ENCODE assay signal across 28 cellular contexts in genomic region chr17:6670999-6671398, GRCh38. TPM values are rescaled to one million over a fixed set of nuclear protein-coding genes. Genes with fewer than 3 reads are reported as not detected.
DNase-seq lines count a peak whose midpoint lies in the region; ATAC-seq, FAIRE-seq and TF ChIP-seq lines count a peak whose summit lies in the region.
"Had no signal": no experiment of that assay in that cellular context is flagged by ENCODE, and none has a peak within 500 bp of the region (broad histone marks: within the 10 kb centered on the region; RNA-seq: fewer than 3 reads in every experiment).

No MANE protein-coding gene starts in this region.

- DNase-seq in HepG2 (ENCODE audit: low spot score) (no peak), right lobe of liver (no peak), mammary epithelial cell (no peak), iPS-NIHi7 (ENCODE audit: extremely low spot score) (peak; percentile 7), type B pancreatic cell (ENCODE audit: extremely low spot score, unreplicated experiment) (no peak)
- DNase-seq: 8988T; C1 segment of cervical spinal cord; CD8-positive, alpha-beta memory T cell; DMS53; EL; GF-D8; HCEC 1CT; IMR-90; NCI-H1105; NCI-H2029 treated with DMSO at 0.1 percent for 48 hours; NCI-H226; NCI-H510A treated with DMSO at 0.1 percent for 48 hours; NCI-H774; NK-92 treated with Interleukin-12 subunit alpha and Interleukin-12 subunit beta, amount 100 ng/mL, for 24 hours; Right ventricle myocardium superior had no signal

- dilution Hi-C loops in mammary epithelial cell (cut with HindIII; ENCODE audit: low sequenced_read_pairs): loop anchor here (25.0 kb wide), 1 partner anchor 191 kb away; no protein-coding TSS in a partner anchor

- H3K4me1 Mint-ChIP-seq in type B pancreatic cell (ENCODE audit: unreplicated experiment): no peaks in the 10 kb centered on the region
- H3K4me1 Mint-ChIP-seq in stimulated activated memory B cell treated with anti-CD40 and anti-IgM and Interleukin-4, amounts not matched to agents 10 μg/mL and 1 μg/mL and 100 μg/mL, for 72 hours: peaks cover 11% of the 10 kb centered on the region

- H3K36me3 ChIP-seq in HepG2 (replicated peaks in 1 of 2; ENCODE audit: control insufficient read depth in 1 of 2, insufficient read depth in 2 of 2, low read length in 2 of 2) (no peaks in the 10 kb centered on the region), right lobe of liver (no peaks in the 10 kb centered on the region), mammary epithelial cell (ENCODE audit: insufficient read depth, low read length) (no peaks in the 10 kb centered on the region)

- POLR2A ChIA-PET in HepG2 (lab: Yijun Ruan, JAX): interaction anchor here (1.2 to 1.8 kb wide), 3 partner anchors 29 to 41 kb away, joined by 4 to 10 read pairs (median 7); no protein-coding TSS in a partner anchor

- H3K79me2 ChIP-seq in HepG2 (ENCODE audit: insufficient read depth, low read length) (no peaks in the 10 kb centered on the region), mammary epithelial cell (ENCODE audit: insufficient read depth, low read length) (no peaks in the 10 kb centered on the region)

- in situ Hi-C loops in HepG2 (cut with HindIII; ENCODE audit: extremely low pct_ligation_motif_present, low pct_unique_long_range_greater_than_20kb): no loop called here
- in situ Hi-C loops in mammary epithelial cell (cut with MboI; ENCODE audit: low sequenced_read_pairs in 2 of 2): loop anchor here in 1 of 2 donors (25.0 kb wide), 1 partner anchor 166 kb away; the partner anchor contains the start of gene TEKT1

- 0 out of 2 replicates have a peak overlapping the region, but pooled peaks have one; percentile 6 for H3K9ac ChIP-seq in HepG2 (ENCODE audit: insufficient read depth, low read depth, low read length)
- H3K9ac ChIP-seq in mammary epithelial cell (ENCODE audit: insufficient read depth, low read length): peak overlapping the region; percentile 1
- H3K9ac ChIP-seq: KMS-11 had no signal

- H3K27ac ChIP-seq in HepG2 (ENCODE audit: extremely low read length, insufficient read depth, low read length): no peak overlapping the region
- no peak overlapping the region for H3K27ac ChIP-seq in right lobe of liver
- H3K27ac ChIP-seq in mammary epithelial cell (ENCODE audit: insufficient read depth, low read depth, low read length): peak overlapping the region; percentile 87
- H3K27ac ChIP-seq: KMS-11 had no signal

- intact Hi-C loops in HepG2 (cut with micrococcal nuclease; ENCODE audit: unreplicated experiment): no loop called here
- intact Hi-C loops in right lobe of liver (cut with DNase I): no loop called here
- intact Hi-C loops in mammary epithelial cell (cut with micrococcal nuclease): no loop called here

- H3K4me3 ChIP-seq in HepG2 (replicated peaks in 1 of 3; ENCODE audit: insufficient read depth in 1 of 3, low read depth in 2 of 3, low read length in 3 of 3): no peak overlapping the region
- H3K4me3 ChIP-seq in right lobe of liver: no peak overlapping the region
- H3K4me3 ChIP-seq in mammary epithelial cell (replicated peaks in 1 of 3; ENCODE audit: insufficient read depth in 1 of 3, low read depth in 2 of 3, low read length in 3 of 3): no peak overlapping the region
- H3K4me3 ChIP-seq: GM23338 had no signal

- ATAC-seq in HepG2 (no peak), right lobe of liver (no peak), GM21786 (IDR thresholded peaks at IDR 0.05; ENCODE audit: unreplicated experiment) (no peak), GM18861 (IDR thresholded peaks at IDR 0.05; ENCODE audit: unreplicated experiment) (no peak)
- ATAC-seq in stimulated activated memory B cell treated with anti-CD40 and anti-IgM and Interleukin-4, amounts not matched to agents 10 μg/mL and 1 μg/mL and 100 μg/mL, for 72 hours: no peak
- ATAC-seq: GM23338 had no signal

- H3K27me3 Mint-ChIP-seq in type B pancreatic cell: peaks cover 29% of the 10 kb centered on the region
- no peaks in the 10 kb centered on the region for H3K27me3 Mint-ChIP-seq in stimulated activated memory B cell treated with anti-CD40 and anti-IgM and Interleukin-4, amounts not matched to agents 10 μg/mL and 1 μg/mL and 100 μg/mL, for 72 hours
- H3K27me3 Mint-ChIP-seq: CD8-positive, alpha-beta memory T cell had no signal

- H3K4me2 ChIP-seq in HepG2 (ENCODE audit: low read depth, low read length) (no peak overlapping the region), mammary epithelial cell (ENCODE audit: insufficient read depth, low read depth, low read length) (no peak overlapping the region)
- H3K4me2 ChIP-seq: GM23338, KMS-11 had no signal

- H2AFZ ChIP-seq in HepG2 (ENCODE audit: low read length): no peak overlapping the region
- peak overlapping the region; percentile 45 for H2AFZ ChIP-seq in mammary epithelial cell (ENCODE audit: low read depth, low read length)
- H2AFZ ChIP-seq: GM23338 had no signal

- H3K27ac Mint-ChIP-seq in type B pancreatic cell: peak overlapping the region; percentile 41
- no peak overlapping the region for H3K27ac Mint-ChIP-seq in stimulated activated memory B cell treated with anti-CD40 and anti-IgM and Interleukin-4, amounts not matched to agents 10 μg/mL and 1 μg/mL and 100 μg/mL, for 72 hours
- H3K27ac Mint-ChIP-seq: CD8-positive, alpha-beta memory T cell; GM23338 had no signal

- CTCF ChIA-PET in HepG2 (lab: Yijun Ruan, JAX; ENCODE audit: low intra/inter-chr PET ratio, low total read pairs): no interaction called here
- CTCF ChIA-PET in mammary epithelial cell (lab: Charles Lee; ENCODE audit: low non-redundant PET): no interaction called here

- TF ChIP-seq POLR2A in HepG2 (IDR thresholded peaks at IDR 0.05; ENCODE audit: insufficient read depth in 1 of 2, low read depth in 2 of 2, low read length in 2 of 2): no peak
- no peak for TF ChIP-seq POLR2A in right lobe of liver (IDR thresholded peaks at IDR 0.05)

- TF ChIP-seq RAD21 in HepG2 (CRISPR knock-in tag; IDR thresholded peaks at IDR 0.05): no peak

- no peaks in the 10 kb centered on the region for H3K36me3 Mint-ChIP-seq in type B pancreatic cell
- peaks cover 17% of the 10 kb centered on the region for H3K36me3 Mint-ChIP-seq in stimulated activated memory B cell treated with anti-CD40 and anti-IgM and Interleukin-4, amounts not matched to agents 10 μg/mL and 1 μg/mL and 100 μg/mL, for 72 hours
- H3K36me3 Mint-ChIP-seq: CD8-positive, alpha-beta memory T cell had no signal

- TF ChIP-seq CTCF in HepG2 (CRISPR knock-in tag; IDR thresholded peaks at IDR 0.05) (no peak), right lobe of liver (IDR thresholded peaks at IDR 0.05) (no peak), mammary epithelial cell (conservative IDR thresholded peaks at IDR 0.05 in 1 of 2, IDR thresholded peaks at IDR 0.05 in 1 of 2; ENCODE audit: extremely low read depth in 1 of 2, insufficient read depth in 1 of 2, low read depth in 1 of 2, low read length in 2 of 2) (no peak), type B pancreatic cell (conservative IDR thresholded peaks at IDR 0.05) (no peak)

- WGBS in HepG2 (ENCODE audit: low lambda C conversion rate): 87% methylated on average over 6 of the region's 6 CpGs
- WGBS in right lobe of liver (ENCODE audit: insufficient coverage, low coverage, low lambda C conversion rate, missing lambda C conversion rate): 90% methylated on average over 3 of the region's 6 CpGs
- WGBS in mammary epithelial cell (ENCODE audit: low coverage, missing lambda C conversion rate): 89% methylated on average over 3 of the region's 6 CpGs

- BruUV-seq in HepG2 (replicated peaks; lab: Mats Ljungman, UMichigan) (no TSS peak), mammary epithelial cell (replicated peaks; lab: Mats Ljungman, UMichigan) (no TSS peak)

- no peaks in the 10 kb centered on the region for H3K9me3 Mint-ChIP-seq in type B pancreatic cell
- H3K9me3 Mint-ChIP-seq in stimulated activated memory B cell treated with anti-CD40 and anti-IgM and Interleukin-4, amounts not matched to agents 10 μg/mL and 1 μg/mL and 100 μg/mL, for 72 hours: no peaks in the 10 kb centered on the region
- H3K9me3 Mint-ChIP-seq: CD8-positive, alpha-beta memory T cell; GM23338 had no signal

- FAIRE-seq in HepG2 (lab: Jason Lieb, UNC): no peak
- FAIRE-seq: HTR-8/SVneo, RCC 7860 had no signal

- H3K9me3 ChIP-seq in HepG2 (ENCODE audit: low read length): no peaks in the 10 kb centered on the region
- H3K9me3 ChIP-seq in right lobe of liver: no peaks in the 10 kb centered on the region
- peaks cover 6% of the 10 kb centered on the region for H3K9me3 ChIP-seq in mammary epithelial cell (replicated peaks; ENCODE audit: insufficient read depth, low read length)

- H3K27me3 ChIP-seq in HepG2 (ENCODE audit: control insufficient read depth in 1 of 2, insufficient read depth in 2 of 2, low read length in 2 of 2) (no peaks in the 10 kb centered on the region), right lobe of liver (no peaks in the 10 kb centered on the region), mammary epithelial cell (ENCODE audit: insufficient read depth, low read length) (no peaks in the 10 kb centered on the region)

- peaks cover 56% of the 10 kb centered on the region for H3K4me1 ChIP-seq in HepG2 (ENCODE audit: insufficient read depth, low read length)
- H3K4me1 ChIP-seq in right lobe of liver: peaks cover 0 to 13% (median 0%) of the 10 kb centered on the region in 4 donors
- peaks cover 33% of the 10 kb centered on the region for H3K4me1 ChIP-seq in mammary epithelial cell (ENCODE audit: insufficient read depth, low read length)

- no peak for TF ChIP-seq EP300 in HepG2 (IDR thresholded peaks at IDR 0.05; ENCODE audit: low read depth in 2 of 2, low read length in 2 of 2)
- TF ChIP-seq EP300 in HepG2 (CRISPR knock-in tag; IDR thresholded peaks at IDR 0.05; ENCODE audit: borderline replicate concordance): no peak

- H4K20me1 ChIP-seq in HepG2 (ENCODE audit: insufficient read depth, low read length) (no peaks in the 10 kb centered on the region), mammary epithelial cell (ENCODE audit: insufficient read depth, low read length) (no peaks in the 10 kb centered on the region)

- H3K4me3 Mint-ChIP-seq in type B pancreatic cell: no peak overlapping the region
- H3K4me3 Mint-ChIP-seq in stimulated activated memory B cell treated with anti-CD40 and anti-IgM and Interleukin-4, amounts not matched to agents 10 μg/mL and 1 μg/mL and 100 μg/mL, for 72 hours: no peak overlapping the region
- H3K4me3 Mint-ChIP-seq: CD8-positive, alpha-beta memory T cell; GM23338 had no signal

RNA-seq across cellular contexts. Expression of gene C17orf100, which starts 19.4 kb away (rescaled TPM):
- total RNA-seq in HepG2 (2016; rRNA removed; fragmentation: Illumina TruSeq; extraction: Trizol): 3.6 and 4.1 TPM in 2 replicates
- 2.2 and 2.4 TPM in 2 replicates for total RNA-seq in HepG2 (2016; cell fraction: cytosol; rRNA removed; fragmentation: Illumina TruSeq; extraction: Trizol; ENCODE audit: low read depth)
- 3.2 and 4.7 TPM in 2 replicates for total RNA-seq in HepG2 (2016; cell fraction: insoluble cytoplasmic fraction; rRNA removed; fragmentation: Illumina TruSeq; extraction: Trizol)
- 6.2 and 6.9 TPM in 2 replicates for total RNA-seq in HepG2 (2016; cell fraction: membrane; rRNA removed; fragmentation: Illumina TruSeq; extraction: Trizol)
- total RNA-seq in HepG2 (2016; cell fraction: nucleus; rRNA removed; fragmentation: Illumina TruSeq; extraction: Trizol): 3.8 and 4.0 TPM in 2 replicates
- 8.7 and 10.1 TPM in 2 replicates for polyA plus RNA-seq in HepG2 (2011; rRNA removed)
- 10.2 and 10.7 TPM in 2 replicates for polyA plus RNA-seq in HepG2 (2011; cell fraction: cytosol; rRNA removed)
- polyA plus RNA-seq in HepG2 (2011; cell fraction: nucleus; rRNA removed): 9.3 and 9.9 TPM in 2 replicates
- polyA plus RNA-seq in HepG2 (2012): 12.3 and 32.8 TPM in 2 replicates
- polyA plus RNA-seq in HepG2 (2016; cell fraction: cytosol; fragmentation: Illumina TruSeq; extraction: Trizol; ENCODE audit: low read depth): 7.2 and 9.4 TPM in 2 replicates
- polyA plus RNA-seq in HepG2 (2016; cell fraction: insoluble cytoplasmic fraction; fragmentation: Illumina TruSeq; extraction: Trizol; ENCODE audit: low read depth): 13.1 and 13.3 TPM in 2 replicates
- polyA plus RNA-seq in HepG2 (2016; cell fraction: membrane; fragmentation: Illumina TruSeq; extraction: Trizol; ENCODE audit: low read depth): 15.0 and 15.5 TPM in 2 replicates
- polyA plus RNA-seq in HepG2 (2016; cell fraction: nucleus; fragmentation: Illumina TruSeq; extraction: Trizol; ENCODE audit: insufficient read depth, low read depth): 9.5 and 9.7 TPM in 2 replicates
- 1.0 and 10.4 TPM in 2 replicates for polyA minus RNA-seq in HepG2 (2011; rRNA and poly(A)+ RNA removed; ENCODE audit: low replicate concordance)
- polyA minus RNA-seq in HepG2 (2011; cell fraction: cytosol; rRNA and poly(A)+ RNA removed): 6.8 and 7.9 TPM in 2 replicates
- polyA minus RNA-seq in HepG2 (2011; cell fraction: nucleus; rRNA and poly(A)+ RNA removed): 11.7 and 13.4 TPM in 2 replicates
- total RNA-seq in right lobe of liver: 1 to 10 TPM; 1.2 to 4.0 (median 1.9) TPM
- total RNA-seq in mammary epithelial cell: 1 to 10 TPM in 1 of 2 donors, under 1 TPM in 1; 0.67 to 2.5 TPM
- 0.77 TPM for polyA plus RNA-seq in mammary epithelial cell
- not detected for polyA minus RNA-seq in mammary epithelial cell
- 3.9 and 4.3 TPM in 2 replicates for total RNA-seq in type B pancreatic cell (ENCODE audit: low replicate concordance)

RNA-seq across cellular contexts. Expression of gene MED31, which starts 19.6 kb away (rescaled TPM):
- total RNA-seq in HepG2 (2016; rRNA removed; fragmentation: Illumina TruSeq; extraction: Trizol) (20.9 and 25.0 TPM in 2 replicates), right lobe of liver (10 to 100 TPM in 2 of 6 experiments, 1 to 10 TPM in 4; 3.5 to 10.7 (median 7.4) TPM), mammary epithelial cell (10 to 100 TPM in 1 of 2 donors, 1 to 10 TPM in 1; 8.3 to 21.0 TPM), type B pancreatic cell (ENCODE audit: low replicate concordance) (17.6 and 25.3 TPM in 2 replicates)
- 15.0 and 15.3 TPM in 2 replicates for total RNA-seq in HepG2 (2016; cell fraction: cytosol; rRNA removed; fragmentation: Illumina TruSeq; extraction: Trizol; ENCODE audit: low read depth)
- total RNA-seq in HepG2 (2016; cell fraction: insoluble cytoplasmic fraction; rRNA removed; fragmentation: Illumina TruSeq; extraction: Trizol): 21.7 and 30.3 TPM in 2 replicates
- 13.3 and 13.7 TPM in 2 replicates for total RNA-seq in HepG2 (2016; cell fraction: membrane; rRNA removed; fragmentation: Illumina TruSeq; extraction: Trizol)
- 13.4 and 18.3 TPM in 2 replicates for total RNA-seq in HepG2 (2016; cell fraction: nucleus; rRNA removed; fragmentation: Illumina TruSeq; extraction: Trizol)
- polyA plus RNA-seq in HepG2 (2011; rRNA removed) (14.2 and 19.0 TPM in 2 replicates), mammary epithelial cell (21.7 TPM)
- 5.0 and 8.9 TPM in 2 replicates for polyA plus RNA-seq in HepG2 (2011; cell fraction: cytosol; rRNA removed)
- polyA plus RNA-seq in HepG2 (2011; cell fraction: nucleus; rRNA removed): 4.0 and 7.0 TPM in 2 replicates
- polyA plus RNA-seq in HepG2 (2012): 12.4 and 13.1 TPM in 2 replicates
- polyA plus RNA-seq in HepG2 (2016; cell fraction: cytosol; fragmentation: Illumina TruSeq; extraction: Trizol; ENCODE audit: low read depth): 7.9 and 10.0 TPM in 2 replicates
- 27.3 and 32.8 TPM in 2 replicates for polyA plus RNA-seq in HepG2 (2016; cell fraction: insoluble cytoplasmic fraction; fragmentation: Illumina TruSeq; extraction: Trizol; ENCODE audit: low read depth)
- polyA plus RNA-seq in HepG2 (2016; cell fraction: membrane; fragmentation: Illumina TruSeq; extraction: Trizol; ENCODE audit: low read depth): 9.6 and 13.7 TPM in 2 replicates
- 20.1 and 21.9 TPM in 2 replicates for polyA plus RNA-seq in HepG2 (2016; cell fraction: nucleus; fragmentation: Illumina TruSeq; extraction: Trizol; ENCODE audit: insufficient read depth, low read depth)
- polyA minus RNA-seq in HepG2 (2011; rRNA and poly(A)+ RNA removed; ENCODE audit: low replicate concordance): 1.9 and 7.5 TPM in 2 replicates
- 2.8 and 3.5 TPM in 2 replicates for polyA minus RNA-seq in HepG2 (2011; cell fraction: cytosol; rRNA and poly(A)+ RNA removed)
- 21.2 and 22.8 TPM in 2 replicates for polyA minus RNA-seq in HepG2 (2011; cell fraction: nucleus; rRNA and poly(A)+ RNA removed)
- 16.2 TPM for polyA minus RNA-seq in mammary epithelial cell

RNA-seq across cellular contexts. Expression of gene TXNDC17, which starts 30.1 kb away (rescaled TPM):
- total RNA-seq in HepG2 (2016; rRNA removed; fragmentation: Illumina TruSeq; extraction: Trizol) (266 and 359 TPM in 2 replicates), right lobe of liver (100 to 1,000 TPM in 2 of 6 experiments, 10 to 100 TPM in 4; 50.4 to 204 (median 72.1) TPM), mammary epithelial cell (100 to 1,000 TPM; 315 to 319 TPM), type B pancreatic cell (ENCODE audit: low replicate concordance) (83.2 and 90.6 TPM in 2 replicates)
- total RNA-seq in HepG2 (2016; cell fraction: cytosol; rRNA removed; fragmentation: Illumina TruSeq; extraction: Trizol; ENCODE audit: low read depth): 93.1 and 113 TPM in 2 replicates
- total RNA-seq in HepG2 (2016; cell fraction: insoluble cytoplasmic fraction; rRNA removed; fragmentation: Illumina TruSeq; extraction: Trizol): 255 and 373 TPM in 2 replicates
- 138 and 151 TPM in 2 replicates for total RNA-seq in HepG2 (2016; cell fraction: membrane; rRNA removed; fragmentation: Illumina TruSeq; extraction: Trizol)
- total RNA-seq in HepG2 (2016; cell fraction: nucleus; rRNA removed; fragmentation: Illumina TruSeq; extraction: Trizol): 76.2 and 83.8 TPM in 2 replicates
- polyA plus RNA-seq in HepG2 (2011; rRNA removed) (147 and 188 TPM in 2 replicates), mammary epithelial cell (1,296 TPM)
- polyA plus RNA-seq in HepG2 (2011; cell fraction: cytosol; rRNA removed): 236 and 276 TPM in 2 replicates
- polyA plus RNA-seq in HepG2 (2011; cell fraction: nucleus; rRNA removed): 40.2 and 44.6 TPM in 2 replicates
- polyA plus RNA-seq in HepG2 (2012): 97.0 and 122 TPM in 2 replicates
- 101 and 125 TPM in 2 replicates for polyA plus RNA-seq in HepG2 (2016; cell fraction: cytosol; fragmentation: Illumina TruSeq; extraction: Trizol; ENCODE audit: low read depth)
- polyA plus RNA-seq in HepG2 (2016; cell fraction: insoluble cytoplasmic fraction; fragmentation: Illumina TruSeq; extraction: Trizol; ENCODE audit: low read depth): 322 and 359 TPM in 2 replicates
- 105 and 119 TPM in 2 replicates for polyA plus RNA-seq in HepG2 (2016; cell fraction: membrane; fragmentation: Illumina TruSeq; extraction: Trizol; ENCODE audit: low read depth)
- 146 and 155 TPM in 2 replicates for polyA plus RNA-seq in HepG2 (2016; cell fraction: nucleus; fragmentation: Illumina TruSeq; extraction: Trizol; ENCODE audit: insufficient read depth, low read depth)
- polyA minus RNA-seq in HepG2 (2011; rRNA and poly(A)+ RNA removed; ENCODE audit: low replicate concordance): 30.3 and 88.3 TPM in 2 replicates
- polyA minus RNA-seq in HepG2 (2011; cell fraction: cytosol; rRNA and poly(A)+ RNA removed): 40.0 and 52.4 TPM in 2 replicates
- polyA minus RNA-seq in HepG2 (2011; cell fraction: nucleus; rRNA and poly(A)+ RNA removed): 10.8 and 14.4 TPM in 2 replicates
- 208 TPM for polyA minus RNA-seq in mammary epithelial cell

RNA-seq across cellular contexts. Expression of gene KIAA0753, which starts 30.5 kb away (rescaled TPM):
- 9.1 and 10.7 TPM in 2 replicates for total RNA-seq in HepG2 (2016; rRNA removed; fragmentation: Illumina TruSeq; extraction: Trizol)
- total RNA-seq in HepG2 (2016; cell fraction: cytosol; rRNA removed; fragmentation: Illumina TruSeq; extraction: Trizol; ENCODE audit: low read depth): 10.1 and 10.8 TPM in 2 replicates
- 8.7 and 9.2 TPM in 2 replicates for total RNA-seq in HepG2 (2016; cell fraction: insoluble cytoplasmic fraction; rRNA removed; fragmentation: Illumina TruSeq; extraction: Trizol)
- 8.4 and 8.8 TPM in 2 replicates for total RNA-seq in HepG2 (2016; cell fraction: membrane; rRNA removed; fragmentation: Illumina TruSeq; extraction: Trizol)
- 13.9 and 14.9 TPM in 2 replicates for total RNA-seq in HepG2 (2016; cell fraction: nucleus; rRNA removed; fragmentation: Illumina TruSeq; extraction: Trizol)
- 4.6 and 5.2 TPM in 2 replicates for polyA plus RNA-seq in HepG2 (2011; rRNA removed)
- polyA plus RNA-seq in HepG2 (2011; cell fraction: cytosol; rRNA removed): 1.5 and 2.1 TPM in 2 replicates
- 9.1 and 10.2 TPM in 2 replicates for polyA plus RNA-seq in HepG2 (2011; cell fraction: nucleus; rRNA removed)
- 3.9 and 4.2 TPM in 2 replicates for polyA plus RNA-seq in HepG2 (2012)
- 0.69 and 0.77 TPM in 2 replicates for polyA plus RNA-seq in HepG2 (2016; cell fraction: cytosol; fragmentation: Illumina TruSeq; extraction: Trizol; ENCODE audit: low read depth)
- 8.6 and 8.9 TPM in 2 replicates for polyA plus RNA-seq in HepG2 (2016; cell fraction: insoluble cytoplasmic fraction; fragmentation: Illumina TruSeq; extraction: Trizol; ENCODE audit: low read depth)
- 2.1 and 3.3 TPM in 2 replicates for polyA plus RNA-seq in HepG2 (2016; cell fraction: membrane; fragmentation: Illumina TruSeq; extraction: Trizol; ENCODE audit: low read depth)
- 16.8 and 22.4 TPM in 2 replicates for polyA plus RNA-seq in HepG2 (2016; cell fraction: nucleus; fragmentation: Illumina TruSeq; extraction: Trizol; ENCODE audit: insufficient read depth, low read depth)
- polyA minus RNA-seq in HepG2 (2011; rRNA and poly(A)+ RNA removed; ENCODE audit: low replicate concordance): 2.2 and 12.2 TPM in 2 replicates
- polyA minus RNA-seq in HepG2 (2011; cell fraction: cytosol; rRNA and poly(A)+ RNA removed): 2.5 and 3.3 TPM in 2 replicates
- 21.6 and 23.2 TPM in 2 replicates for polyA minus RNA-seq in HepG2 (2011; cell fraction: nucleus; rRNA and poly(A)+ RNA removed)
- total RNA-seq in right lobe of liver: 1 to 10 TPM; 3.7 to 6.5 (median 4.9) TPM
- 10 to 100 TPM; 23.2 to 25.2 TPM for total RNA-seq in mammary epithelial cell
- 3.6 TPM for polyA plus RNA-seq in mammary epithelial cell
- polyA minus RNA-seq in mammary epithelial cell: 20.5 TPM
- 26.4 and 33.7 TPM in 2 replicates for total RNA-seq in type B pancreatic cell (ENCODE audit: low replicate concordance)

RNA-seq across cellular contexts. Expression of gene SLC13A5, which starts 42.2 kb away (rescaled TPM):
- 24.4 and 42.8 TPM in 2 replicates for total RNA-seq in HepG2 (2016; rRNA removed; fragmentation: Illumina TruSeq; extraction: Trizol)
- total RNA-seq in HepG2 (2016; cell fraction: cytosol; rRNA removed; fragmentation: Illumina TruSeq; extraction: Trizol; ENCODE audit: low read depth): 6.1 and 8.5 TPM in 2 replicates
- 24.1 and 44.5 TPM in 2 replicates for total RNA-seq in HepG2 (2016; cell fraction: insoluble cytoplasmic fraction; rRNA removed; fragmentation: Illumina TruSeq; extraction: Trizol)
- 21.2 and 24.0 TPM in 2 replicates for total RNA-seq in HepG2 (2016; cell fraction: membrane; rRNA removed; fragmentation: Illumina TruSeq; extraction: Trizol)
- 74.8 and 81.7 TPM in 2 replicates for total RNA-seq in HepG2 (2016; cell fraction: nucleus; rRNA removed; fragmentation: Illumina TruSeq; extraction: Trizol)
- polyA plus RNA-seq in HepG2 (2011; rRNA removed): 310 and 460 TPM in 2 replicates
- polyA plus RNA-seq in HepG2 (2011; cell fraction: cytosol; rRNA removed): 141 and 152 TPM in 2 replicates
- 496 and 544 TPM in 2 replicates for polyA plus RNA-seq in HepG2 (2011; cell fraction: nucleus; rRNA removed)
- polyA plus RNA-seq in HepG2 (2012): 253 and 287 TPM in 2 replicates
- polyA plus RNA-seq in HepG2 (2016; cell fraction: cytosol; fragmentation: Illumina TruSeq; extraction: Trizol; ENCODE audit: low read depth): 11.4 and 13.1 TPM in 2 replicates
- polyA plus RNA-seq in HepG2 (2016; cell fraction: insoluble cytoplasmic fraction; fragmentation: Illumina TruSeq; extraction: Trizol; ENCODE audit: low read depth): 42.4 and 50.4 TPM in 2 replicates
- polyA plus RNA-seq in HepG2 (2016; cell fraction: membrane; fragmentation: Illumina TruSeq; extraction: Trizol; ENCODE audit: low read depth): 28.2 and 31.8 TPM in 2 replicates
- 169 and 186 TPM in 2 replicates for polyA plus RNA-seq in HepG2 (2016; cell fraction: nucleus; fragmentation: Illumina TruSeq; extraction: Trizol; ENCODE audit: insufficient read depth, low read depth)
- polyA minus RNA-seq in HepG2 (2011; rRNA and poly(A)+ RNA removed; ENCODE audit: low replicate concordance): 0.40 and 2,799 TPM in 2 replicates
- polyA minus RNA-seq in HepG2 (2011; cell fraction: cytosol; rRNA and poly(A)+ RNA removed): 352 and 410 TPM in 2 replicates
- polyA minus RNA-seq in HepG2 (2011; cell fraction: nucleus; rRNA and poly(A)+ RNA removed): 342 and 399 TPM in 2 replicates
- total RNA-seq in right lobe of liver: 100 to 1,000 TPM; 142 to 383 (median 264) TPM
- under 1 TPM in 1 of 2 donors, not detected in 1; 0.67 TPM for total RNA-seq in mammary epithelial cell
- polyA plus RNA-seq in mammary epithelial cell: 0.20 TPM
- polyA minus RNA-seq in mammary epithelial cell: not detected
- 2.2 and 2.9 TPM in 2 replicates for total RNA-seq in type B pancreatic cell (ENCODE audit: low replicate concordance)
- total RNA-seq: CD8-positive, alpha-beta memory T cell; IMR-90; Right ventricle myocardium superior; SK-MEL-5 had no signal
- polyA plus RNA-seq: CD8-positive, alpha-beta memory T cell; IMR-90 had no signal
